ENCODE assay signal across 8 cellular contexts in genomic region chr17:76527430-76528111, GRCh38. TPM values are rescaled to one million over a fixed set of nuclear protein-coding genes. Genes with fewer than 3 reads are reported as not detected.
DNase-seq lines count a peak whose midpoint lies in the region; ATAC-seq and TF ChIP-seq lines count a peak whose summit lies in the region.

No MANE protein-coding gene starts in this region.

- H2AFZ ChIP-seq in GM23248 = no peak overlapping the region

- TF ChIP-seq CTCF in kidney epithelial cell (IDR thresholded peaks at IDR 0.05; ENCODE audit: insufficient read depth, low read length, poor library complexity, severe bottlenecking) = peak; percentile 22

- intact Hi-C loops in activated CD4-positive, alpha-beta T cell treated with anti-CD3 and anti-CD28 coated beads for 36 hours (cut with DNase I, micrococcal nuclease) = loop anchor here in 1 of 2 experiments (10.0 kb wide), 3 partner anchors 57 to 187 kb away; partner anchors contain the start of genes MXRA7 and ST6GALNAC2

- no peaks in the 10 kb centered on the region for H3K9me2 ChIP-seq in GM23248 (ENCODE audit: insufficient read depth)

- in situ Hi-C loops in GM23248 (cut with MboI) = no loop called here

- no peaks in the 10 kb centered on the region for H3K36me3 Mint-ChIP-seq in activated CD4-positive, alpha-beta T cell treated with anti-CD3 and anti-CD28 coated beads for 36 hours (ENCODE audit: low read depth)

- no peak overlapping the region for H3K4me3 Mint-ChIP-seq in activated CD4-positive, alpha-beta T cell treated with anti-CD3 and anti-CD28 coated beads for 36 hours

- peaks cover 32% of the 10 kb centered on the region for H3K4me1 ChIP-seq in GM23248 (ENCODE audit: insufficient read depth)

- POLR2A ChIA-PET in activated CD4-positive, alpha-beta T cell treated with anti-CD3 and anti-CD28 coated beads for 36 hours (lab: Charles Lee) = interaction anchor here (0.6 to 0.7 kb wide), 2 partner anchors 19 to 1222 kb away, joined by 3 read pairs; no protein-coding TSS in a partner anchor

- no peak overlapping the region for H3K27ac ChIP-seq in GM23248

- H3K9me3 ChIP-seq in GM23248 (ENCODE audit: low read depth) = no peaks in the 10 kb centered on the region

- H3K4me1 Mint-ChIP-seq in activated CD4-positive, alpha-beta T cell treated with anti-CD3 and anti-CD28 coated beads for 36 hours = peaks cover 29% of the 10 kb centered on the region

- CTCF ChIA-PET in activated CD4-positive, alpha-beta T cell treated with anti-CD3 and anti-CD28 coated beads for 36 hours (lab: Charles Lee) = interaction anchor here (0.7 to 2.4 kb wide), 8 partner anchors 9 to 144 kb away, joined by 3 to 10 read pairs (median 3); no protein-coding TSS in a partner anchor

- H3K27me3 Mint-ChIP-seq in activated CD4-positive, alpha-beta T cell treated with anti-CD3 and anti-CD28 coated beads for 36 hours = no peaks in the 10 kb centered on the region

- H3K9me3 Mint-ChIP-seq in activated CD4-positive, alpha-beta T cell treated with anti-CD3 and anti-CD28 coated beads for 36 hours (ENCODE audit: low read depth) = no peaks in the 10 kb centered on the region

- no peak overlapping the region for H3K9ac ChIP-seq in GM23248

- WGBS in GM23248 (ENCODE audit: low coverage in 1 of 2, low lambda C conversion rate in 2 of 2, missing lambda C conversion rate in 2 of 2), 2 experiments = 87% methylated on average over 15 to 26 of the region's 26 CpGs

- DNase-seq in activated CD4-positive, alpha-beta T cell treated with anti-CD3 and anti-CD28 coated beads for 36 hours = peak; percentile 52
- DNase-seq in activated CD4-positive, alpha-beta T cell treated with anti-CD3 and anti-CD28 coated beads, Interleukin-2, amount 50 U/mL, for 4 hours = no peak
- DNase-seq in NCI-H226 (peak; percentile 96), astrocyte of the hippocampus (ENCODE audit: low read depth, low spot score) (peak; percentile 92), kidney epithelial cell (ENCODE audit: low read depth) (peak; percentile 78), stromal cell of bone marrow (ENCODE audit: low read depth) (peak; percentile 76), HUDEP-2 (lab: John Stamatoyannopoulos, UW; ENCODE audit: unreplicated experiment in 76 of 76) (no peak), GM23248 (no peak)

- H3K4me2 ChIP-seq in GM23248 (ENCODE audit: unreplicated experiment) = no peak overlapping the region

- H3K4me3 ChIP-seq in kidney epithelial cell (ENCODE audit: low read depth, low read length) (no peak overlapping the region), GM23248 (no peak overlapping the region)

- no peak overlapping the region for H3K27ac Mint-ChIP-seq in activated CD4-positive, alpha-beta T cell treated with anti-CD3 and anti-CD28 coated beads for 36 hours

- peaks cover 5% of the 10 kb centered on the region; the same call in 1 of the 2 replicates for H3F3A ChIP-seq in GM23248 (ENCODE audit: insufficient read depth)

- H4K20me1 ChIP-seq in GM23248 (ENCODE audit: insufficient read depth) = no peaks in the 10 kb centered on the region

- H3K27me3 ChIP-seq in kidney epithelial cell (ENCODE audit: control insufficient read depth, insufficient read depth, low read length) = no peaks in the 10 kb centered on the region
- H3K27me3 ChIP-seq in GM23248 (replicated peaks; ENCODE audit: insufficient read depth) = no peaks in the 10 kb centered on the region

- no peaks in the 10 kb centered on the region for H3K79me2 ChIP-seq in GM23248 (ENCODE audit: insufficient read depth)

- H3K36me3 ChIP-seq in kidney epithelial cell (ENCODE audit: control insufficient read depth, insufficient read depth, low read length) (no peaks in the 10 kb centered on the region), GM23248 (ENCODE audit: low read depth) (no peaks in the 10 kb centered on the region)

- peak; percentile 59 for ATAC-seq in activated CD4-positive, alpha-beta T cell treated with anti-CD3 and anti-CD28 coated beads for 36 hours

RNA-seq across cellular contexts. Expression of gene CYGB, which starts 9.9 kb away (rescaled TPM):
- not detected for total RNA-seq in activated CD4-positive, alpha-beta T cell treated with anti-CD3 and anti-CD28 coated beads for 36 hours
- total RNA-seq in kidney epithelial cell = 16.9 and 19.9 TPM in 2 replicates
- 6.3 and 8.3 TPM in 2 replicates for total RNA-seq in GM23248 (2014; rRNA removed; shearing (Covaris generic))
- 1.1 and 1.6 TPM in 2 replicates for polyA plus RNA-seq in GM23248 (2016; fragmentation: Nextera tagmentation; extraction: Ambion mirVana)

RNA-seq across cellular contexts. Expression of gene PRCD, which starts 12.3 kb away (rescaled TPM):
- total RNA-seq in activated CD4-positive, alpha-beta T cell treated with anti-CD3 and anti-CD28 coated beads for 36 hours = not detected
- total RNA-seq in kidney epithelial cell = not detected in 2 replicates
- 1.5 and 3.4 TPM in 2 replicates for total RNA-seq in GM23248 (2014; rRNA removed; shearing (Covaris generic))
- 0.43 and 0.93 TPM in 2 replicates for polyA plus RNA-seq in GM23248 (2016; fragmentation: Nextera tagmentation; extraction: Ambion mirVana)

RNA-seq across cellular contexts. Expression of gene RHBDF2, which starts 26.3 kb away (rescaled TPM):
- 10 to 100 TPM; 23.9 to 28.4 TPM for total RNA-seq in activated CD4-positive, alpha-beta T cell treated with anti-CD3 and anti-CD28 coated beads for 36 hours
- total RNA-seq in kidney epithelial cell = 101 and 111 TPM in 2 replicates
- total RNA-seq in GM23248 (2014; rRNA removed; shearing (Covaris generic)) = 8.9 and 10.0 TPM in 2 replicates
- polyA plus RNA-seq in GM23248 (2016; fragmentation: Nextera tagmentation; extraction: Ambion mirVana) = 12.7 and 12.9 TPM in 2 replicates

RNA-seq across cellular contexts. Expression of gene ST6GALNAC2, which starts 58.1 kb away (rescaled TPM):
- total RNA-seq in activated CD4-positive, alpha-beta T cell treated with anti-CD3 and anti-CD28 coated beads for 36 hours = under 1 TPM in 1 of 2 experiments, not detected in 1; 0.32 TPM
- 9.9 and 13.6 TPM in 2 replicates for total RNA-seq in kidney epithelial cell
- 0.65 and 1.4 TPM in 2 replicates for total RNA-seq in GM23248 (2014; rRNA removed; shearing (Covaris generic))
- polyA plus RNA-seq in GM23248 (2016; fragmentation: Nextera tagmentation; extraction: Ambion mirVana) = 0.96 and 1.0 TPM in 2 replicates

Comparison
In these comparisons a context has a peak if more than half of its experiments do, and no peak if none do; other contexts are left out.
1. DNase-seq: peak in activated CD4-positive, alpha-beta T cell treated with anti-CD3 and anti-CD28 coated beads for 36 hours (single experiment), NCI-H226 (single experiment), astrocyte of the hippocampus (single experiment), kidney epithelial cell (single experiment) and stromal cell of bone marrow (single experiment); none in activated CD4-positive, alpha-beta T cell treated with anti-CD3 and anti-CD28 coated beads, Interleukin-2, amount 50 U/mL, for 4 hours (0 of 2), HUDEP-2 (0 of 76) and GM23248 (single experiment).